Comparison of ENCODE assay signal across 14 cellular contexts in genomic region chr4:76850010-76850441, GRCh38. TPM values are rescaled to one million over a fixed set of nuclear protein-coding genes. Genes with fewer than 3 reads are reported as not detected.
DNase-seq lines count a peak whose midpoint lies in the region; ATAC-seq and TF ChIP-seq lines count a peak whose summit lies in the region.
"Had no signal": no experiment of that assay in that cellular context is flagged by ENCODE, and none has a peak within 500 bp of the region (broad histone marks: within the 10 kb centered on the region; RNA-seq: fewer than 3 reads in every experiment).

No MANE protein-coding gene starts in this region.

- H3K27ac ChIP-seq in WERI-Rb-1 = no peak overlapping the region
- H3K27ac ChIP-seq: 22Rv1 had no signal

- no peak overlapping the region for H3K4me3 Mint-ChIP-seq in glutamatergic neuron (ENCODE audit: unreplicated experiment)
- H3K4me3 Mint-ChIP-seq: T-cell had no signal

- H3K4me1 Mint-ChIP-seq in glutamatergic neuron (ENCODE audit: low read depth, unreplicated experiment) = no peaks in the 10 kb centered on the region
- H3K4me1 Mint-ChIP-seq: T-cell had no signal

- DNase-seq in DMS 273 (lab: John Stamatoyannopoulos, UW; ENCODE audit: unreplicated experiment) (peak; percentile 26), DMS 273 treated with DMSO at 0.1 percent for 48 hours (lab: John Stamatoyannopoulos, UW) (no peak), fibroblast of the conjunctiva (ENCODE audit: low read depth) (peak; percentile 70), smooth muscle cell of the brain vasculature (ENCODE audit: low read depth, low spot score) (peak; percentile 69), WERI-Rb-1 (no peak), glutamatergic neuron (no peak), SKM-1 treated with dmso at 0.1 percent for 144 hours (lab: John Stamatoyannopoulos, UW; ENCODE audit: unreplicated experiment) (no peak)
- DNase-seq: NCI-H748 treated with DMSO at 0.1 percent for 48 hours; stimulated activated CD4-positive, alpha-beta T cell treated with anti-CD3 and anti-CD28 coated beads, Interleukin-2, amount 100 ng/mL, for 24 hours; T-cell had no signal

- H3K9me3 ChIP-seq in WERI-Rb-1 (ENCODE audit: severe bottlenecking) = no peaks in the 10 kb centered on the region

- peaks cover 4% of the 10 kb centered on the region for H3K36me3 Mint-ChIP-seq in glutamatergic neuron (ENCODE audit: unreplicated experiment)
- H3K36me3 Mint-ChIP-seq: T-cell had no signal

- no peak overlapping the region for H3K4me3 ChIP-seq in WERI-Rb-1 (ENCODE audit: low read depth, low read length)
- H3K4me3 ChIP-seq: K562 had no signal

- H3K27ac Mint-ChIP-seq in glutamatergic neuron (ENCODE audit: unreplicated experiment) = no peak overlapping the region
- H3K27ac Mint-ChIP-seq: T-cell had no signal

- H3K27me3 Mint-ChIP-seq in glutamatergic neuron (ENCODE audit: unreplicated experiment) = no peaks in the 10 kb centered on the region

- H3K27me3 ChIP-seq in WERI-Rb-1 (ENCODE audit: insufficient read depth, low read depth, severe bottlenecking) = no peaks in the 10 kb centered on the region

- no peaks in the 10 kb centered on the region for H3K9me3 Mint-ChIP-seq in glutamatergic neuron (ENCODE audit: unreplicated experiment)

- TF ChIP-seq CTCF in WERI-Rb-1 (IDR thresholded peaks at IDR 0.05; ENCODE audit: low read depth, low read length) = no peak
- TF ChIP-seq CTCF in glutamatergic neuron (IDR thresholded peaks at IDR 0.05; ENCODE audit: partially characterized antibody, unreplicated experiment) = no peak

- peak; percentile 88 for ATAC-seq in SK-N-SH treated with all-trans-retinoic acid at 6 μM for 48 hours
- ATAC-seq: K562, T-cell had no signal

- H3K36me3 ChIP-seq in WERI-Rb-1 = no peaks in the 10 kb centered on the region

TF ChIP-seq in SK-N-SH treated with all-trans-retinoic acid at 6 μM for 48 hours, 23 proteins besides CTCF, POLR2A, EP300 and RAD21:
- TF ChIP-seq ZC3H10 (CRISPR knock-in tag; IDR thresholded peaks at IDR 0.05) (no peak), RARB (CRISPR knock-in tag; IDR thresholded peaks at IDR 0.05) (no peak), ARNTL (CRISPR knock-in tag; IDR thresholded peaks at IDR 0.05; ENCODE audit: borderline replicate concordance, low read depth) (no peak), POU6F1 (CRISPR knock-in tag; IDR thresholded peaks at IDR 0.05; ENCODE audit: borderline replicate concordance, low read depth) (no peak), ZFP3 (CRISPR knock-in tag; IDR thresholded peaks at IDR 0.05) (no peak)

RNA-seq across cellular contexts. Expression of gene SOWAHB, which starts 47.9 kb away (rescaled TPM):
- total RNA-seq in glutamatergic neuron (ENCODE audit: unreplicated experiment) = 0.17 TPM
- total RNA-seq: glomerular endothelial cell, K562 had no signal

Comparison
In these comparisons a context has a peak if more than half of its experiments do, and no peak if none do; other contexts are left out.
1. DNase-seq: peak in DMS 273 (single experiment), fibroblast of the conjunctiva (single experiment) and smooth muscle cell of the brain vasculature (single experiment); none in DMS 273 treated with DMSO at 0.1 percent for 48 hours (single experiment), WERI-Rb-1 (single experiment), glutamatergic neuron (single experiment) and SKM-1 treated with dmso at 0.1 percent for 144 hours (single experiment).